16 cellular contexts compared by ENCODE assay signal in the genomic region with DNA sequence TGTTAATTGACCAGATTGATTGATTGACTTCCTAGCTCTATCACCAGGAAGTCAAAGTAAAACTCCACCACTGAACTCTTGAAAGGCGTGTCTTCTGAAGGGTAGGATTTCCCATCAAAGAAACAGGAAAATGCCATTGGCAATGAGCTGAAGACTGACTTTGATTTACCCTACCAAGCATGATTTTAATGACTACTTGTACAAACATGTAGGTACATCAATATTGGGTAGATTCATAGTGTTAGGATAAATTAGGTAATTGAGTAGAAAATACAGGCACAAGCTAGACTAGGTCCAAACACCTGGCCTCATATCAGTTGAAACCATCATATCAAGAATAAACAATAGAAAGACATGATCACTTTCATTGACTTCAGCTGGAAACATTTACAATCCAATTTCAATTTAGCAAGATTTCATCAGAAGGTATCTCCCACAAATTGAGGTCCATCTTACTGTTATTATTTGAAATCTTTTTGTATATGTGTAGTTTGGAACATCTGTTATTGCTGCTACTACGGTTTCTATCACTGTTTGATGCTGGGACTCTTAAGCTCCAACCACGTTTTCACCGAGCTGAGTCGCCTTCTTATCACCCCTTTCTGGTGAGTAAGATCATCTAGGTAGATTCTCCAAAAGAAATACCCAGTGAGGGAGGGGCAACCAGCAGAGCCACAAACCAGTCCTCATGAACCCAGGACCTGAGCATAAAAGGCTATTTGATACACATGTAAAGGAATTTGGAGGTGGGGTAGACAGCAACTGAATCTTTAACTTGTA. TPM values are rescaled to one million over a fixed set of nuclear protein-coding genes. Genes with fewer than 3 reads are reported as not detected.
DNase-seq lines count a peak whose midpoint lies in the region; ATAC-seq and TF ChIP-seq lines count a peak whose summit lies in the region.
"Had no signal": no experiment of that assay in that cellular context is flagged by ENCODE, and none has a peak within 500 bp of the region (broad histone marks: within the 10 kb centered on the region; RNA-seq: fewer than 3 reads in every experiment).

No MANE protein-coding gene starts in this region.

- H3K27ac ChIP-seq in dorsolateral prefrontal cortex = no peak overlapping the region
- H3K27ac ChIP-seq: KMS-11 had no signal

- no peak for TF ChIP-seq CTCF in HFFc6 (IDR thresholded peaks at IDR 0.05)
- TF ChIP-seq CTCF in choroid plexus epithelial cell (conservative IDR thresholded peaks at IDR 0.05; ENCODE audit: low read depth, low read length) = no peak
- TF ChIP-seq CTCF in osteocyte (IDR thresholded peaks at IDR 0.05) = no peak
- TF ChIP-seq CTCF in dorsolateral prefrontal cortex (IDR thresholded peaks at IDR 0.05 in 54 of 56, conservative IDR thresholded peaks at IDR 0.05 in 2 of 56; ENCODE audit: low read depth in 1 of 56, partially characterized antibody in 56 of 56) = no peak

- DNase-seq in T-helper 2 cell treated with Interferon-gamma antibody and Interleukin-4, amounts not matched to agents 5 μg/mL and 100 μg/mL, for 36 hours (ENCODE audit: low spot score) = peak; percentile 13
- no peak for DNase-seq in T-helper 2 cell
- DNase-seq in HFFc6 = no peak
- DNase-seq in choroid plexus epithelial cell (ENCODE audit: low read depth) = peak; percentile 30
- DNase-seq in osteocyte (ENCODE audit: extremely low spot score, unreplicated experiment) = no peak
- DNase-seq in dorsolateral prefrontal cortex = no peak
- DNase-seq: activated naive CD4-positive, alpha-beta T cell treated with anti-CD3 and anti-CD28 coated beads, Interleukin-2, amount 50 U/mL, for 16 hours; naive thymus-derived CD4-positive, alpha-beta T cell; NCI-H2081 treated with DMSO at 0.1 percent for 48 hours had no signal

- no peak overlapping the region for H3K4me3 Mint-ChIP-seq in T-helper 2 cell treated with Interferon-gamma antibody and Interleukin-4, amounts not matched to agents 5 μg/mL and 100 μg/mL, for 36 hours
- H3K4me3 Mint-ChIP-seq in HFFc6 = no peak overlapping the region
- no peak overlapping the region for H3K4me3 Mint-ChIP-seq in osteocyte (ENCODE audit: unreplicated experiment)
- H3K4me3 Mint-ChIP-seq: type B pancreatic cell had no signal

- H3K4me1 Mint-ChIP-seq in T-helper 2 cell treated with Interferon-gamma antibody and Interleukin-4, amounts not matched to agents 5 μg/mL and 100 μg/mL, for 36 hours (ENCODE audit: low read depth) = peaks cover 9% of the 10 kb centered on the region
- peaks cover 68% of the 10 kb centered on the region for H3K4me1 Mint-ChIP-seq in HFFc6 (ENCODE audit: low read depth)
- peaks cover 42% of the 10 kb centered on the region for H3K4me1 Mint-ChIP-seq in osteocyte (ENCODE audit: unreplicated experiment)

- ATAC-seq in HG03378 (IDR thresholded peaks at IDR 0.05; ENCODE audit: unreplicated experiment) (no peak), GM21576 (IDR thresholded peaks at IDR 0.05; ENCODE audit: unreplicated experiment) (no peak)
- ATAC-seq: naive thymus-derived CD4-positive, alpha-beta T cell had no signal

- H3K4me3 ChIP-seq in choroid plexus epithelial cell (ENCODE audit: low read depth, low read length) = no peak overlapping the region
- no peak overlapping the region for H3K4me3 ChIP-seq in dorsolateral prefrontal cortex

- peaks cover 0 to 51% (median 9%) of the 10 kb centered on the region in 45 donors for H3K27me3 ChIP-seq in dorsolateral prefrontal cortex

- intact Hi-C loops in dorsolateral prefrontal cortex (cut with DNase I) = no loop called here

- H3K27me3 Mint-ChIP-seq in T-helper 2 cell treated with Interferon-gamma antibody and Interleukin-4, amounts not matched to agents 5 μg/mL and 100 μg/mL, for 36 hours (ENCODE audit: low read depth) = no peaks in the 10 kb centered on the region
- H3K27me3 Mint-ChIP-seq in HFFc6 (ENCODE audit: insufficient read depth) (no peaks in the 10 kb centered on the region), osteocyte (ENCODE audit: unreplicated experiment) (no peaks in the 10 kb centered on the region)
- H3K27me3 Mint-ChIP-seq: naive thymus-derived CD4-positive, alpha-beta T cell; type B pancreatic cell had no signal

- H3K36me3 Mint-ChIP-seq in T-helper 2 cell treated with Interferon-gamma antibody and Interleukin-4, amounts not matched to agents 5 μg/mL and 100 μg/mL, for 36 hours (ENCODE audit: low read depth) = no peaks in the 10 kb centered on the region
- no peaks in the 10 kb centered on the region; the same call in 1 of the 2 replicates for H3K36me3 Mint-ChIP-seq in HFFc6 (ENCODE audit: low read depth)
- no peaks in the 10 kb centered on the region for H3K36me3 Mint-ChIP-seq in osteocyte (ENCODE audit: unreplicated experiment)
- H3K36me3 Mint-ChIP-seq: type B pancreatic cell had no signal

- H3K9me3 Mint-ChIP-seq in T-helper 2 cell treated with Interferon-gamma antibody and Interleukin-4, amounts not matched to agents 5 μg/mL and 100 μg/mL, for 36 hours = no peaks in the 10 kb centered on the region
- H3K9me3 Mint-ChIP-seq in HFFc6 (no peaks in the 10 kb centered on the region), osteocyte (ENCODE audit: unreplicated experiment) (peaks cover 12% of the 10 kb centered on the region)
- H3K9me3 Mint-ChIP-seq: type B pancreatic cell had no signal

- H3K27ac Mint-ChIP-seq in T-helper 2 cell treated with Interferon-gamma antibody and Interleukin-4, amounts not matched to agents 5 μg/mL and 100 μg/mL, for 36 hours = peak overlapping the region; percentile 41
- H3K27ac Mint-ChIP-seq in HFFc6 = peak overlapping the region; percentile 90
- peak overlapping the region; percentile 71 for H3K27ac Mint-ChIP-seq in osteocyte (ENCODE audit: unreplicated experiment)
- H3K27ac Mint-ChIP-seq: type B pancreatic cell had no signal

RNA-seq across cellular contexts. Expression of gene ATXN3L, which starts 53.4 kb away (rescaled TPM):
- total RNA-seq in HFFc6 (2021; fragmentation: NEBNext Ultra II Directional; extraction: Animal tissue kit (Norgen Biotek cat#: 25700)) = not detected
- not detected in 2 replicates for total RNA-seq in osteocyte
- not detected for total RNA-seq in dorsolateral prefrontal cortex
- total RNA-seq: A673; frontal cortex; kidney epithelial cell; naive thymus-derived CD4-positive, alpha-beta T cell had no signal

Comparison
In these comparisons a context has a peak if more than half of its experiments do, and no peak if none do; other contexts are left out.
1. DNase-seq: peak in T-helper 2 cell treated with Interferon-gamma antibody and Interleukin-4, amounts not matched to agents 5 μg/mL and 100 μg/mL, for 36 hours (single experiment) and choroid plexus epithelial cell (single experiment); none in T-helper 2 cell (0 of 5), HFFc6 (single experiment), osteocyte (single experiment) and dorsolateral prefrontal cortex (0 of 10).
2. Peak in every context shown above with its lines, with median percentiles within 50 percentile points of each other: H3K27ac Mint-ChIP-seq.